In the genomic region with DNA sequence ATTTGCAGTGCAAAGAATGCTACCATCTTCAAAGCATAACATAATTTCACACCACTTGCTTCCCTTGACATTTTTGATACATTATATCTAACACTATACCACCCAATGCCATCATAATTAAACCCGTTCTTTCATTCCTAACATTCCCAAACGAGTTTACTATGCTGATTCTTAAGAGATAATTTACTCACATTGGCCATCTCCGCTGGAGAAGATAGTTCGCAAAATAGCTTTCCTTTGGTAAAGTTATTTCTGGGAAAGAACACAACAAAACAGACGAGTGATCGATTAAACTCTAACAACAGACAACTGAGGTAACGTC, we compare ENCODE assay signal across 8 cellular contexts. TPM values are rescaled to one million over a fixed set of nuclear protein-coding genes. Genes with fewer than 3 reads are reported as not detected.
A peak's percentile ranks its signal among the peaks of the same experiment; 100 is the strongest.
DNase-seq lines count a peak whose midpoint lies in the region; ATAC-seq and TF ChIP-seq lines count a peak whose summit lies in the region.

No MANE protein-coding gene starts in this region.

- H3K27me3 ChIP-seq in aorta (ENCODE audit: control insufficient read depth in 1 of 2, insufficient read depth in 2 of 2, low read length in 1 of 2): no peaks in the 10 kb centered on the region

- H3K4me1 Mint-ChIP-seq in stimulated activated naive CD8-positive, alpha-beta T cell treated with anti-CD3 and anti-CD28 coated beads, Interleukin-15, Interleukin-2, amounts not matched to agents 100 ng/mL and 50 ng/mL, for 24 hours (ENCODE audit: low read depth): peaks cover 47% of the 10 kb centered on the region

- H3K4me3 ChIP-seq in cardiac fibroblast (replicated peaks in 1 of 2; ENCODE audit: low read depth in 2 of 2, low read length in 2 of 2) (peak overlapping the region; percentile 88 to 96), mucosa of descending colon (peak overlapping the region; percentile 62), aorta (ENCODE audit: low read length in 2 of 2) (peak overlapping the region; percentile 84 to 86)

- 1% methylated on average over 7 of the region's 7 CpGs for WGBS in aorta, 2 donors

- no peaks in the 10 kb centered on the region for H3K9me3 Mint-ChIP-seq in stimulated activated naive CD8-positive, alpha-beta T cell treated with anti-CD3 and anti-CD28 coated beads, Interleukin-15, Interleukin-2, amounts not matched to agents 100 ng/mL and 50 ng/mL, for 24 hours

- H3K4me3 Mint-ChIP-seq in stimulated activated naive CD8-positive, alpha-beta T cell treated with anti-CD3 and anti-CD28 coated beads, Interleukin-15, Interleukin-2, amounts not matched to agents 100 ng/mL and 50 ng/mL, for 24 hours: peak overlapping the region; percentile 99

- H3K9me3 ChIP-seq in mucosa of descending colon: no peaks in the 10 kb centered on the region
- H3K9me3 ChIP-seq in aorta (ENCODE audit: control insufficient read depth, low read length): no peaks in the 10 kb centered on the region

- H3K4me1 ChIP-seq in mucosa of descending colon (ENCODE audit: low read depth) (peaks cover 2% of the 10 kb centered on the region), aorta (ENCODE audit: control insufficient read depth in 1 of 2, insufficient read depth in 2 of 2, low read length in 2 of 2) (peaks cover 2 to 4% of the 10 kb centered on the region in 2 donors)

- ATAC-seq in stimulated activated naive CD8-positive, alpha-beta T cell treated with anti-CD3 and anti-CD28 coated beads, Interleukin-15, Interleukin-2, amounts not matched to agents 100 U/mL and 50 U/mL, for 24 hours: no peak
- ATAC-seq in mucosa of descending colon: no peak
- ATAC-seq in aorta (ENCODE audit: low FRiP score): no peak

- DNase-seq in stimulated activated naive CD8-positive, alpha-beta T cell treated with anti-CD3 and anti-CD28 coated beads, Interleukin-15, Interleukin-2, amounts not matched to agents 100 U/mL and 50 U/mL, for 24 hours: no peak
- peak in 1 of 2 donors; percentile 16 for DNase-seq in cardiac fibroblast (ENCODE audit: low read depth in 2 of 2)
- no peak for DNase-seq in mucosa of descending colon
- no peak for DNase-seq in aorta
- no peak for DNase-seq in COLO668 (lab: John Stamatoyannopoulos, UW; ENCODE audit: unreplicated experiment)
- no peak for DNase-seq in kidney tubule cell (ENCODE audit: low spot score)
- DNase-seq in activated CD4-positive, alpha-beta T cell treated with anti-CD3 and anti-CD28 coated beads for 4 hours: no peak

- peak overlapping the region; percentile 100 for H3K27ac Mint-ChIP-seq in stimulated activated naive CD8-positive, alpha-beta T cell treated with anti-CD3 and anti-CD28 coated beads, Interleukin-15, Interleukin-2, amounts not matched to agents 100 ng/mL and 50 ng/mL, for 24 hours

- TF ChIP-seq CTCF in cardiac fibroblast (IDR thresholded peaks at IDR 0.05; ENCODE audit: low read depth, low read length) (no peak), mucosa of descending colon (IDR thresholded peaks at IDR 0.05) (no peak)

- peak overlapping the region; percentile 79 to 97 for H3K27ac ChIP-seq in aorta (ENCODE audit: low read depth in 1 of 2, low read length in 2 of 2)

- H3K36me3 Mint-ChIP-seq in stimulated activated naive CD8-positive, alpha-beta T cell treated with anti-CD3 and anti-CD28 coated beads, Interleukin-15, Interleukin-2, amounts not matched to agents 100 ng/mL and 50 ng/mL, for 24 hours (ENCODE audit: low read depth): peaks cover 40% of the 10 kb centered on the region

- H3K36me3 ChIP-seq in mucosa of descending colon (ENCODE audit: low read depth): no peaks in the 10 kb centered on the region
- no peaks in the 10 kb centered on the region for H3K36me3 ChIP-seq in aorta (ENCODE audit: control insufficient read depth in 1 of 2, insufficient read depth in 2 of 2, low read length in 1 of 2)

- H3K27me3 Mint-ChIP-seq in stimulated activated naive CD8-positive, alpha-beta T cell treated with anti-CD3 and anti-CD28 coated beads, Interleukin-15, Interleukin-2, amounts not matched to agents 100 ng/mL and 50 ng/mL, for 24 hours: peaks cover 19% of the 10 kb centered on the region

- intact Hi-C loops in mucosa of descending colon (cut with DNase I, micrococcal nuclease) (no loop called here), aorta (cut with DNase I) (loop anchor here in 1 of 2 donors (5.0 to 10.0 kb wide), 2 partner anchors 1020 to 1678 kb away; partner anchors contain the start of gene RBM43)

RNA-seq across cellular contexts. Expression of gene MMADHC, which starts 0.7 kb away (rescaled TPM):
- total RNA-seq in mucosa of descending colon (10 to 100 TPM; 84.7 to 99.0 (median 88.2) TPM), aorta (10 to 100 TPM; 67.3 to 82.8 TPM)
- polyA plus RNA-seq in aorta: 100 to 1,000 TPM in 1 of 2 donors, 10 to 100 TPM in 1; 87.9 to 128 TPM
